ENCODE assay signal across 8 cellular contexts in the genomic region with DNA sequence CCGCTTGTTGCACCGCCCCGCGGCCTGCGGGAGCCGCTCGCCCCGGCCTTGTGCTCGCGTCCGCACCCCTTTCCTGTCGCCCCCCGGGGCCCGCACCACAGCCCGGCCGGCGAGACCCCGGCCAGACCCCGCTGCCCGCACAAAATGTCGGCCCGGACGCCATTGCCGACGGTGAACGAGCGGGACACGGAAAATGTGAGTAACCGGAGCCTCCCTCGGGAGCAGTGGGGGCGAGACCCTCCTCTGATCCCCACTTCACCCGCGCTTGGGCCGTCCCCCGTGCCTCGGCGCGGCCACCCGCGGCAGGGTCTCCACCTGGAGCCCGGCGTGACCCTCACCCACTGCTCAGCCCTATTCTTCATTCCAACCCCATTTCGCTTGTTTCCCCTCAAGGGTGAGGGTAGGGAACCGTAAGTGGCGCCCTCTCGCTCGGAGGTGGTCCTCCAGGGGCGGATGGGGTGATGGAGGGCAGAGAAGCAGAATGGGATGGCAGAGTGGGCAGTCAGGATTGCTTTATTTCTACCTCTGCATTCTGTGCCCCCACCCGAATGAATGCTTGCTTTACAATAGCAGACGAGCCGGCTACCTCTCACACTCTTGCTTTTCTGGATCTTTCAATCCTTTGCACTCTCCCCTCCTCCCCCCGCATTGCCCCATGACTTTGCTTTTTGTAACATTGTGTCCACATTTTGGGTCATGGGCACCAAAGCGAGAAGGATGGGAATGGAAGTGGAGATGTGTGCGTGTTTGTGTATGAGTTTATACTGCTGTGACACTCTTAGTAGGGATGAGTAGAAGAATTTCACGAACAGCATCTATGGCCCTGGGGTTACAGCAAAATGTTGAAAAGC. TPM values are rescaled to one million over a fixed set of nuclear protein-coding genes. Genes with fewer than 3 reads are reported as not detected.
DNase-seq lines count a peak whose midpoint lies in the region; ATAC-seq lines count a peak whose summit lies in the region.

No MANE protein-coding gene starts in this region.

- peak overlapping the region; percentile 87 for H3K4me3 ChIP-seq in NT2/D1 (ENCODE audit: insufficient read length, low read depth)
- H3K4me3 ChIP-seq in muscle layer of colon (ENCODE audit: low read depth in 1 of 2, low read length in 2 of 2) = peak overlapping the region; percentile 69 to 90

- H3K27me3 Mint-ChIP-seq in effector memory CD8-positive, alpha-beta T cell = peaks cover 58 to 67% of the 10 kb centered on the region in 2 donors

- H3K36me3 ChIP-seq in NT2/D1 (ENCODE audit: insufficient read depth, insufficient read length, low read length) (no peaks in the 10 kb centered on the region), muscle layer of colon (ENCODE audit: insufficient read depth, low read length) (no peaks in the 10 kb centered on the region)

- H3K4me3 Mint-ChIP-seq in effector memory CD8-positive, alpha-beta T cell = peak overlapping the region; percentile 66 to 72

- H3K9me3 Mint-ChIP-seq in effector memory CD8-positive, alpha-beta T cell = no peaks in the 10 kb centered on the region

- H3K9me3 ChIP-seq in NT2/D1 (ENCODE audit: insufficient read depth, low read length) = peaks cover 9% of the 10 kb centered on the region
- no peaks in the 10 kb centered on the region for H3K9me3 ChIP-seq in muscle layer of colon (ENCODE audit: low read length)

- peak; percentile 35 for DNase-seq in Caki2 (ENCODE audit: low read depth)
- DNase-seq in NT2/D1 (ENCODE audit: low read depth, low spot score) = peak; percentile 22
- no peak for DNase-seq in effector memory CD8-positive, alpha-beta T cell
- DNase-seq in NCI-H2029 treated with DMSO at 0.1 percent for 48 hours (lab: John Stamatoyannopoulos, UW) = no peak
- no peak for DNase-seq in stimulated activated naive CD4-positive, alpha-beta T cell treated with Interleukin-2 at 50 U/mL for 16 hours (lab: John Stamatoyannopoulos, UW)

- H3K4me1 Mint-ChIP-seq in effector memory CD8-positive, alpha-beta T cell (ENCODE audit: low read depth in 2 of 2) = peaks cover 7 to 11% of the 10 kb centered on the region in 2 donors

- no peaks in the 10 kb centered on the region for H3K36me3 Mint-ChIP-seq in effector memory CD8-positive, alpha-beta T cell (ENCODE audit: insufficient read depth)

- ATAC-seq in GM21526 (IDR thresholded peaks at IDR 0.05; ENCODE audit: low FRiP score, unreplicated experiment) = peak; percentile 19
- ATAC-seq in effector memory CD8-positive, alpha-beta T cell (replicated peaks) = no peak
- no peak for ATAC-seq in HG03139 (IDR thresholded peaks at IDR 0.05; ENCODE audit: unreplicated experiment)

- H3K27ac ChIP-seq in muscle layer of colon (ENCODE audit: low read depth, low read length) = peak overlapping the region; percentile 55

- in situ Hi-C loops in Caki2 (cut with HindIII; ENCODE audit: low pct_unique_long_range_greater_than_20kb, low sequenced_read_pairs) = no loop called here

- no peaks in the 10 kb centered on the region for H3K4me1 ChIP-seq in NT2/D1 (ENCODE audit: insufficient read depth, insufficient read length)
- peaks cover 7% of the 10 kb centered on the region for H3K4me1 ChIP-seq in muscle layer of colon (ENCODE audit: insufficient read depth, low read length)

- H3K27me3 ChIP-seq in NT2/D1 (ENCODE audit: insufficient read depth, insufficient read length) = peaks cover 9% of the 10 kb centered on the region
- H3K27me3 ChIP-seq in muscle layer of colon (ENCODE audit: control insufficient read depth in 1 of 2, insufficient read depth in 2 of 2, low read length in 2 of 2) = no peaks in the 10 kb centered on the region

- H3K9ac ChIP-seq in NT2/D1 (ENCODE audit: insufficient read length, low read depth) (peak overlapping the region; percentile 96), muscle layer of colon (ENCODE audit: low read length) (peak overlapping the region; percentile 70)

- H3K27ac Mint-ChIP-seq in effector memory CD8-positive, alpha-beta T cell = no peak overlapping the region

RNA-seq across cellular contexts. Expression of gene MARK1, which starts 1.0 kb away (rescaled TPM):
- total RNA-seq in Caki2 (2014; rRNA removed; shearing (Covaris generic); ENCODE audit: low replicate concordance) = 1.1 and 2.0 TPM in 2 replicates

Comparison
In these comparisons a context has a peak if more than half of its experiments do, and no peak if none do; other contexts are left out.
1. DNase-seq: peak in Caki2 (single experiment) and NT2/D1 (single experiment); none in effector memory CD8-positive, alpha-beta T cell (0 of 3), NCI-H2029 treated with DMSO at 0.1 percent for 48 hours (single experiment) and stimulated activated naive CD4-positive, alpha-beta T cell treated with Interleukin-2 at 50 U/mL for 16 hours (single experiment).